ENCODE assay signal across 18 cellular contexts in the genomic region with DNA sequence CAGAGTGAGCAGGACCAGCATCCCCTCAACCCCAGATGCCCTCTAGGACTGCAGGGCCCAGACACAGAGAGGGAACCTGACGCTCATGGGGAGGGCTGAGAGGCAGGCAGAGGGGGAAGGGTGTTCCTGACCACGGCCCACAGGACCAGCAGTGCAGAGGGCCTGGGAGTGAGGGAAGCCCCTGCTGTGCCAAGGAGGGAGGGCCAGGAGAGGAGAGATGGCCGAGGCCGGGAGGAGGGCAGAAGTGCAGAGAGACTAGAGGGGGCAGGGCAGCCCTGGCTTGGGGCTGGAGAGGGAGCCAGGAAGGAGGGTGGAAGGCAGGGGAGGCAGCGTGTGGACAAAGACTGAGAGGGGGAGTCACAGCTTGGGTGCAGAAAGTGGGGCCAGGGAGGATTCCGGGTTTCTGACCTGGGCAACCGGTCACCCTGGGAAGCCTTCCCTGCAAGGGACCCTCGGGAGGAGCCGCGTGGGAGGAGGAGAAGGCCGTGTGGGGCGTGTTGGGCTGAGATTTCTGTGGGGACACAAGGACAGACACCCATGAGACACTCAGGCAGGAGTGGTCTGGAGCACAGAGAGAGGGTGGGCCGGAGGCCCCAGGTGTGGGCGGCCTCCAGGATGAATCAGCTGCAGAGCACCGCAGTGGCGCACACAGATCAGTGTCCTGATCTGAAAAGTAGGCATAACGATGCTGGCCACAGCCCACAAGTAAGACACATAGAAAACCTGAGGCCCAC.
A peak's percentile ranks its signal among the peaks of the same experiment; 100 is the strongest.
DNase-seq lines count a peak whose midpoint lies in the region; ATAC-seq and TF ChIP-seq lines count a peak whose summit lies in the region.
"Had no signal": no experiment of that assay in that cellular context is flagged by ENCODE, and none has a peak within 500 bp of the region (broad histone marks: within the 10 kb centered on the region; RNA-seq: fewer than 3 reads in every experiment).

No MANE protein-coding gene starts in this region.

- H3K36me3 ChIP-seq in uterus = no peaks in the 10 kb centered on the region
- H3K36me3 ChIP-seq: adrenal gland had no signal

- TF ChIP-seq POLR2A in uterus (IDR thresholded peaks at IDR 0.05) = no peak

- no peak overlapping the region for H3K4me3 Mint-ChIP-seq in activated T-cell treated with anti-CD3 and anti-CD28 coated beads, Interleukin-2, amount 50 U/mL, for 24 hours
- H3K4me3 Mint-ChIP-seq: effector memory CD8-positive, alpha-beta T cell; naive B cell had no signal

- peak overlapping the region; percentile 4 to 21 for H3K27ac ChIP-seq in uterus
- H3K27ac ChIP-seq: adrenal gland had no signal

- H3K36me3 Mint-ChIP-seq in activated T-cell treated with anti-CD3 and anti-CD28 coated beads, Interleukin-2, amount 50 U/mL, for 24 hours (ENCODE audit: low read depth) = no peaks in the 10 kb centered on the region

- H3K4me3 ChIP-seq in uterus = no peak overlapping the region
- H3K4me3 ChIP-seq: adrenal gland had no signal

- no peaks in the 10 kb centered on the region for H3K9me3 ChIP-seq in uterus
- H3K9me3 ChIP-seq: adrenal gland had no signal

- H3K27me3 ChIP-seq in uterus = no peaks in the 10 kb centered on the region
- H3K27me3 ChIP-seq: adrenal gland had no signal

- no peaks in the 10 kb centered on the region for H3K4me1 Mint-ChIP-seq in activated T-cell treated with anti-CD3 and anti-CD28 coated beads, Interleukin-2, amount 50 U/mL, for 24 hours (ENCODE audit: low read depth)
- H3K4me1 Mint-ChIP-seq: naive B cell had no signal

- ATAC-seq in omental fat pad (ENCODE audit: low FRiP score) = peak; percentile 39
- no peak for ATAC-seq in esophagus mucosa
- ATAC-seq in HG03045 (IDR thresholded peaks at IDR 0.05; ENCODE audit: unreplicated experiment) = no peak
- ATAC-seq: effector memory CD8-positive, alpha-beta T cell had no signal

- no peaks in the 10 kb centered on the region for H3K27me3 Mint-ChIP-seq in activated T-cell treated with anti-CD3 and anti-CD28 coated beads, Interleukin-2, amount 50 U/mL, for 24 hours
- H3K27me3 Mint-ChIP-seq: naive B cell had no signal

- H3K27ac Mint-ChIP-seq in activated T-cell treated with anti-CD3 and anti-CD28 coated beads, Interleukin-2, amount 50 U/mL, for 24 hours = no peak overlapping the region
- H3K27ac Mint-ChIP-seq: effector memory CD8-positive, alpha-beta T cell; naive B cell had no signal

- H3K9me3 Mint-ChIP-seq in activated T-cell treated with anti-CD3 and anti-CD28 coated beads, Interleukin-2, amount 50 U/mL, for 24 hours = peaks cover 6% of the 10 kb centered on the region

- TF ChIP-seq CTCF in omental fat pad (IDR thresholded peaks at IDR 0.05) = no peak
- TF ChIP-seq CTCF in uterus (IDR thresholded peaks at IDR 0.05) = no peak

- peak; percentile 19 for DNase-seq in activated T-cell treated with anti-CD3 and anti-CD28 coated beads, Interleukin-2, amount 50 U/mL, for 24 hours
- no peak for DNase-seq in activated T-cell treated with anti-CD3 and anti-CD28 coated beads, Interleukin-2, amount 50 U/mL, for 48 hours
- DNase-seq in iPS-NIHi7 (ENCODE audit: extremely low spot score) = peak; percentile 47
- DNase-seq in omental fat pad (ENCODE audit: low spot score) = no peak
- peak in 1 of 2 donors; percentile 26 for DNase-seq in uterus
- DNase-seq in NCI-H774 (lab: John Stamatoyannopoulos, UW) = no peak
- DNase-seq: activated CD4-positive, alpha-beta T cell treated with anti-CD3 and anti-CD28 coated beads, Interleukin-2, amount 50 U/mL, for 4 hours; C1 segment of cervical spinal cord; central memory CD4-positive, alpha-beta T cell; effector memory CD8-positive, alpha-beta T cell; hippocampal formation; MV-4-11; naive B cell; NCI-H2081 treated with DMSO at 0.1 percent for 48 hours; trophoblast cell had no signal

- intact Hi-C loops in uterus (cut with DNase I; ENCODE audit: low total_unique reads) = no loop called here

- H3K4me1 ChIP-seq in uterus = no peaks in the 10 kb centered on the region
- H3K4me1 ChIP-seq: adrenal gland had no signal

Comparison
In these comparisons a context has a peak if more than half of its experiments do, and no peak if none do; other contexts are left out.
1. DNase-seq: peak in activated T-cell treated with anti-CD3 and anti-CD28 coated beads, Interleukin-2, amount 50 U/mL, for 24 hours (single experiment) and iPS-NIHi7 (single experiment); none in activated T-cell treated with anti-CD3 and anti-CD28 coated beads, Interleukin-2, amount 50 U/mL, for 48 hours (0 of 2), omental fat pad (single experiment) and NCI-H774 (single experiment).